ENCODE assay signal across 17 cellular contexts in genomic region chr1:30788580-30789387, GRCh38. TPM values are rescaled to one million over a fixed set of nuclear protein-coding genes. Genes with fewer than 3 reads are reported as not detected.
DNase-seq lines count a peak whose midpoint lies in the region; ATAC-seq and TF ChIP-seq lines count a peak whose summit lies in the region.
"Had no signal": no experiment of that assay in that cellular context is flagged by ENCODE, and none has a peak within 500 bp of the region (broad histone marks: within the 10 kb centered on the region; RNA-seq: fewer than 3 reads in every experiment).

No MANE protein-coding gene starts in this region.

- no peaks in the 10 kb centered on the region for H3K36me3 Mint-ChIP-seq in natural killer cell treated with Interleukin-12 subunit alpha and Interleukin-12 subunit beta and Interleukin-15 and Interleukin-18, amount 100 ng/mL, for 72 hours
- H3K36me3 Mint-ChIP-seq in natural killer cell = no peaks in the 10 kb centered on the region

- H3K4me3 ChIP-seq in foreskin fibroblast (ENCODE audit: low read depth in 1 of 2, low read length in 2 of 2) = no peak overlapping the region
- H3K4me3 ChIP-seq: A549, coronary artery, left lung, smooth muscle cell, thyroid gland had no signal

- H3K4me1 Mint-ChIP-seq in natural killer cell treated with Interleukin-12 subunit alpha and Interleukin-12 subunit beta and Interleukin-15 and Interleukin-18, amount 100 ng/mL, for 72 hours (ENCODE audit: low read depth in 2 of 2) = peaks cover 8 to 13% of the 10 kb centered on the region in 2 donors
- peaks cover 6 to 7% of the 10 kb centered on the region in 2 donors for H3K4me1 Mint-ChIP-seq in natural killer cell

- intact Hi-C loops in natural killer cell (cut with micrococcal nuclease) = no loop called here

- no peak for TF ChIP-seq CTCF in natural killer cell (IDR thresholded peaks at IDR 0.05)
- no peak for TF ChIP-seq CTCF in foreskin fibroblast (IDR thresholded peaks at IDR 0.05; ENCODE audit: low read depth, low read length)

- no peak overlapping the region for H3K4me3 Mint-ChIP-seq in natural killer cell treated with Interleukin-12 subunit alpha and Interleukin-12 subunit beta and Interleukin-15 and Interleukin-18, amount 100 ng/mL, for 72 hours
- no peak overlapping the region for H3K4me3 Mint-ChIP-seq in natural killer cell
- H3K4me3 Mint-ChIP-seq: activated naive CD4-positive, alpha-beta T cell treated with anti-CD3 and anti-CD28 coated beads for 36 hours had no signal

- H3K27me3 Mint-ChIP-seq in natural killer cell treated with Interleukin-12 subunit alpha and Interleukin-12 subunit beta and Interleukin-15 and Interleukin-18, amount 100 ng/mL, for 72 hours = peaks cover 12 to 23% of the 10 kb centered on the region in 2 donors
- peaks cover 14 to 24% of the 10 kb centered on the region in 2 donors for H3K27me3 Mint-ChIP-seq in natural killer cell (ENCODE audit: low read depth in 2 of 2)

- H3K27ac Mint-ChIP-seq in natural killer cell treated with Interleukin-12 subunit alpha and Interleukin-12 subunit beta and Interleukin-15 and Interleukin-18, amount 100 ng/mL, for 72 hours = no peak overlapping the region
- no peak overlapping the region for H3K27ac Mint-ChIP-seq in natural killer cell
- H3K27ac Mint-ChIP-seq: activated naive CD4-positive, alpha-beta T cell treated with anti-CD3 and anti-CD28 coated beads for 36 hours had no signal

- ATAC-seq in natural killer cell treated with Interleukin-12 subunit alpha and Interleukin-12 subunit beta and Interleukin-15 and Interleukin-18, amount 100 ng/mL, for 72 hours = no peak
- ATAC-seq in natural killer cell = no peak
- no peak for ATAC-seq in HG03571 (IDR thresholded peaks at IDR 0.05; ENCODE audit: unreplicated experiment)
- ATAC-seq in GM18498 (IDR thresholded peaks at IDR 0.05; ENCODE audit: unreplicated experiment) = no peak
- ATAC-seq: A549, left lung had no signal

- no peaks in the 10 kb centered on the region for H3K9me3 Mint-ChIP-seq in natural killer cell treated with Interleukin-12 subunit alpha and Interleukin-12 subunit beta and Interleukin-15 and Interleukin-18, amount 100 ng/mL, for 72 hours
- H3K9me3 Mint-ChIP-seq in natural killer cell = no peaks in the 10 kb centered on the region
- H3K9me3 Mint-ChIP-seq: activated naive CD4-positive, alpha-beta T cell treated with anti-CD3 and anti-CD28 coated beads for 36 hours had no signal

- DNase-seq in natural killer cell treated with Interleukin-12 subunit alpha and Interleukin-12 subunit beta and Interleukin-15 and Interleukin-18, amount 100 ng/mL, for 72 hours (ENCODE audit: low spot score) = peak; percentile 25
- no peak for DNase-seq in natural killer cell
- peak; percentile 34 to 61 for DNase-seq in foreskin fibroblast
- DNase-seq in occipital lobe (lab: John Stamatoyannopoulos, UW) = peak; percentile 63
- no peak for DNase-seq in NCI-H2171 treated with DMSO at 0.1 percent for 48 hours (lab: John Stamatoyannopoulos, UW)
- no peak for DNase-seq in cerebellar cortex (ENCODE audit: low spot score)
- DNase-seq: activated naive CD4-positive, alpha-beta T cell treated with anti-CD3 and anti-CD28 coated beads for 36 hours; left lung; NCI-H1436 treated with DMSO at 0.1 percent for 48 hours; NCI-H226; SW 1271; thyroid gland had no signal

RNA-seq across cellular contexts. Expression of gene LAPTM5, which starts 31.2 kb away (rescaled TPM):
- 100 to 1,000 TPM; 150 to 153 TPM for total RNA-seq in natural killer cell treated with Interleukin-12 subunit alpha and Interleukin-12 subunit beta and Interleukin-15 and Interleukin-18, amount 100 ng/mL, for 72 hours
- 100 to 1,000 TPM; 520 to 674 (median 533) TPM for total RNA-seq in natural killer cell
- total RNA-seq in occipital lobe = 3.9 TPM

Comparison
In these comparisons a context has a peak if more than half of its experiments do, and no peak if none do; other contexts are left out.
1. DNase-seq: peak in natural killer cell treated with Interleukin-12 subunit alpha and Interleukin-12 subunit beta and Interleukin-15 and Interleukin-18, amount 100 ng/mL, for 72 hours (single experiment), foreskin fibroblast (2 of 2) and occipital lobe (single experiment); none in natural killer cell (single experiment), NCI-H2171 treated with DMSO at 0.1 percent for 48 hours (single experiment) and cerebellar cortex (single experiment).
2. RNA of gene LAPTM5, which starts 31.2 kb away (total RNA-seq): 520 to 674 TPM in natural killer cell and 150 to 153 TPM in natural killer cell treated with Interleukin-12 subunit alpha and Interleukin-12 subunit beta and Interleukin-15 and Interleukin-18, amount 100 ng/mL, for 72 hours; 3.9 TPM in occipital lobe (single experiment); every median in the first group is over 10 times any median in the second.